Comparison of ENCODE assay signal across 23 cellular contexts in genomic region chr1:182127656-182128055, GRCh38.
"Had no signal": no experiment of that assay in that cellular context is flagged by ENCODE, and none has a peak within 500 bp of the region (broad histone marks: within the 10 kb centered on the region; RNA-seq: fewer than 3 reads in every experiment).

No MANE protein-coding gene starts in this region.

- H3K9me3 ChIP-seq: SJSA1 had no signal

- H3K4me1 ChIP-seq: SJSA1 had no signal

- H3K27me3 ChIP-seq: SJSA1 had no signal

- H3K27ac ChIP-seq: HL-60, KMS-11, SJSA1, SK-N-MC had no signal

- H3K4me2 ChIP-seq: KMS-11 had no signal

- ATAC-seq: K562 had no signal

- H3K9me3 Mint-ChIP-seq: IgD-negative memory B cell had no signal

- H3K36me3 Mint-ChIP-seq: IgD-negative memory B cell had no signal

- H3K27ac Mint-ChIP-seq: IgD-negative memory B cell had no signal

- H3K9ac ChIP-seq: KMS-11 had no signal

- H3K4me3 Mint-ChIP-seq: IgD-negative memory B cell had no signal

- H3K4me3 ChIP-seq: K562, SJSA1, SK-N-MC had no signal

- DNase-seq: Kasumi-1, MV-4-11, NCI-H1048, NCI-H1105, NCI-H1417, NCI-H1436 treated with DMSO at 0.1 percent for 48 hours, NCI-H1694, NCI-H187 treated with DMSO at 0.1 percent for 48 hours, NCI-H2029 treated with DMSO at 0.1 percent for 48 hours, NCI-H2171 treated with DMSO at 0.1 percent for 48 hours, NCI-H2227 treated with DMSO at 0.1 percent for 48 hours, NCI-H524, NCI-H526 treated with DMSO at 0.1 percent for 48 hours, NCI-H774, Right ventricle myocardium superior, RPMI8226, SIG-M5 had no signal

- H3K36me3 ChIP-seq: SJSA1 had no signal
